In the genomic region with DNA sequence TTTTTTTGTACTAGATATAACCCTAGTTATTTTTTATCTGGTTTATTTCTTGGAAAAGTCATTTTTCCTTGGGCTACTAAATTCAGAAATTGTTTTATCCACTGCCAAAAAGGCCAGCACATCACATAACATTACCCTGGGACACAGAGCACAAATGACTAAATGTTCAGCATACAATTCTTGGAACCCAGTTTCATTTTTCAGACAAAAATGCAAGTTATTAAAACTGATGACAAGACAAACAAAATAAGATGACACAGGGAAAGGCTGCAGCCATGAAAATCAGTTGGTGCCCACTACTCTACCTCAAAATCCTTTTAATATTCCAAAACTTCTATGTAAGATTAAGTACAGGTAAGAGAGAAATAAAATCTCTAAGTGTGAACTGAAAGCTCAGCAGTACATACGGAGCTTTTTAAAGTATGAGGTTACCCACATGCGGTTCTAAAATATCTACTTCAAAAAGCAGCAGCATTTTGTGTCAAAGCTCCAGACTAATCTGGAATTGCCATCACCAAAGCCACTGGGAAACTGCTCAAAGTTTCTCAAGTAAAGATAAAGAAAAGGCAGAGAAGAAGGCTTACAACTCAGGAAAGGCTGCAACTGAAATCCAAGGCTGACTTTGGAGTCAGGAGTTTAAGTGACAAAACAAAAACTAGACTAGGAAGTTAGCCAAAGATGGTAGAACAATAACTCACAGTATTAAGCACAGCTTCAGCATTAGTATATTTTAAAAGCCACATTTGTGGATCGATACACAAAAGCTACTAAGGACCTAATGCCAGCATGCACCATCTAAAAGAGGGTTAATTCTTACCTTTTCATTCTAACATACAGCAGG, we compare ENCODE assay signal across 18 cellular contexts. TPM values are rescaled to one million over a fixed set of nuclear protein-coding genes. Genes with fewer than 3 reads are reported as not detected.
DNase-seq lines count a peak whose midpoint lies in the region; ATAC-seq and TF ChIP-seq lines count a peak whose summit lies in the region.
"Had no signal": no experiment of that assay in that cellular context is flagged by ENCODE, and none has a peak within 500 bp of the region (broad histone marks: within the 10 kb centered on the region; RNA-seq: fewer than 3 reads in every experiment).

No MANE protein-coding gene starts in this region.

- no peak overlapping the region for H3K4me3 ChIP-seq in Panc1 (ENCODE audit: low read depth in 2 of 2, low read length in 2 of 2)
- H3K4me3 ChIP-seq in skeletal muscle tissue (ENCODE audit: low read length in 3 of 3) = no peak overlapping the region
- H3K4me3 ChIP-seq: GM12878, skin epidermis, upper lobe of right lung had no signal

- POLR2A ChIA-PET in Panc1 (lab: Charles Lee) = interaction anchor here (0.7 kb wide), 1 partner anchor 142 kb away, joined by 7 read pairs; no protein-coding TSS in a partner anchor

- H3K27ac ChIP-seq in Panc1 (ENCODE audit: low read length) (peak overlapping the region; percentile 17; the same call in 1 of the 2 replicates), skeletal muscle tissue (ENCODE audit: low read depth, low read length) (peak overlapping the region; percentile 26)
- H3K27ac ChIP-seq: upper lobe of right lung had no signal

- in situ Hi-C loops in Panc1 (cut with HindIII; ENCODE audit: low pct_unique_long_range_greater_than_20kb, low sequenced_read_pairs) = no loop called here

- H3K36me3 ChIP-seq in Panc1 (ENCODE audit: control insufficient read depth, insufficient read depth, low read length) (peaks cover 9% of the 10 kb centered on the region), skeletal muscle tissue (ENCODE audit: control insufficient read depth in 3 of 3, insufficient read depth in 3 of 3, low read length in 3 of 3) (peaks cover 16 to 45% (median 39%) of the 10 kb centered on the region in 3 donors)

- H3K27me3 ChIP-seq in Panc1 (ENCODE audit: control insufficient read depth, insufficient read depth, low read length) (no peaks in the 10 kb centered on the region), skeletal muscle tissue (ENCODE audit: control insufficient read depth in 3 of 3, insufficient read depth in 3 of 3, low read length in 3 of 3) (no peaks in the 10 kb centered on the region)
- H3K27me3 ChIP-seq: upper lobe of right lung had no signal

- H3K4me1 ChIP-seq in Panc1 (ENCODE audit: control insufficient read depth, insufficient read depth, low read length) = no peaks in the 10 kb centered on the region; the same call in 1 of the 2 replicates
- H3K4me1 ChIP-seq in skeletal muscle tissue (ENCODE audit: control insufficient read depth in 3 of 3, insufficient read depth in 3 of 3, low read length in 3 of 3) = peaks cover 9 to 15% (median 11%) of the 10 kb centered on the region in 3 donors
- H3K4me1 ChIP-seq: upper lobe of right lung had no signal

- H3K4me3 Mint-ChIP-seq in activated CD8-positive, alpha-beta memory T cell treated with anti-CD3 and anti-CD28 coated beads, Interleukin-2, amount 10 ng/mL, durations not matched to agents 7 days and 5 days = no peak overlapping the region
- H3K4me3 Mint-ChIP-seq: H9, IgD-negative memory B cell had no signal

- DNase-seq in activated CD8-positive, alpha-beta memory T cell treated with anti-CD3 and anti-CD28 coated beads, Interleukin-2, amount 10 ng/mL, durations not matched to agents 7 days and 5 days = no peak
- no peak for DNase-seq in activated CD8-positive, alpha-beta memory T cell treated with anti-CD3 and anti-CD28 coated beads, Interleukin-2, amount 50 U/mL, for 4 hours
- DNase-seq in Panc1 (ENCODE audit: low read depth, low spot score) = no peak
- peak; percentile 15 for DNase-seq in dedifferentiated amniotic fluid mesenchymal stem cell (ENCODE audit: extremely low spot score)
- no peak for DNase-seq in NCI-H2196 treated with DMSO at 0.1 percent for 48 hours (lab: John Stamatoyannopoulos, UW; ENCODE audit: unreplicated experiment)
- DNase-seq: ACHN; H9; NCI-H1092; NK-92 treated with Interleukin-12 subunit alpha and Interleukin-12 subunit beta, amount 100 ng/mL, for 24 hours; upper lobe of right lung had no signal

- H3K9me3 Mint-ChIP-seq in activated CD8-positive, alpha-beta memory T cell treated with anti-CD3 and anti-CD28 coated beads, Interleukin-2, amount 10 ng/mL, durations not matched to agents 7 days and 5 days (ENCODE audit: low read depth) = no peaks in the 10 kb centered on the region
- H3K9me3 Mint-ChIP-seq: H9, IgD-negative memory B cell had no signal

- peak overlapping the region in 1 of 3 donors; percentile 63 for H3K9ac ChIP-seq in skeletal muscle tissue (ENCODE audit: low read depth in 1 of 3, low read length in 3 of 3)

- intact Hi-C loops in Panc1 (cut with micrococcal nuclease; ENCODE audit: unreplicated experiment) = no loop called here

- ATAC-seq in activated CD8-positive, alpha-beta memory T cell treated with anti-CD3 and anti-CD28 coated beads, Interleukin-2, amount 10 ng/mL, durations not matched to agents 7 days and 5 days = peak; percentile 47
- ATAC-seq in Panc1 (no peak), HG02973 (IDR thresholded peaks at IDR 0.05; ENCODE audit: unreplicated experiment) (no peak), HG03045 (IDR thresholded peaks at IDR 0.05; ENCODE audit: unreplicated experiment) (no peak)
- ATAC-seq: activated CD4-positive, CD25-positive, alpha-beta regulatory T cell treated with anti-CD3 and anti-CD28 coated beads, Interleukin-2, amount 50 U/mL, for 24 hours; GM12878; Right ventricle myocardium inferior; upper lobe of right lung had no signal

- no peak for TF ChIP-seq CTCF in Panc1 (IDR thresholded peaks at IDR 0.05)

- no peaks in the 10 kb centered on the region for H3K27me3 Mint-ChIP-seq in activated CD8-positive, alpha-beta memory T cell treated with anti-CD3 and anti-CD28 coated beads, Interleukin-2, amount 10 ng/mL, durations not matched to agents 7 days and 5 days
- H3K27me3 Mint-ChIP-seq: IgD-negative memory B cell had no signal

- H3K4me1 Mint-ChIP-seq in activated CD8-positive, alpha-beta memory T cell treated with anti-CD3 and anti-CD28 coated beads, Interleukin-2, amount 10 ng/mL, durations not matched to agents 7 days and 5 days = peaks cover 16% of the 10 kb centered on the region
- H3K4me1 Mint-ChIP-seq: H9, IgD-negative memory B cell had no signal

- no TSS peak for BruUV-seq in Panc1 (replicated peaks; lab: Mats Ljungman, UMichigan)

- H3K9me3 ChIP-seq in Panc1 (ENCODE audit: control insufficient read depth, insufficient read depth, low read depth, low read length) (no peaks in the 10 kb centered on the region), skeletal muscle tissue (ENCODE audit: control insufficient read depth in 3 of 3, low read length in 3 of 3) (no peaks in the 10 kb centered on the region)
- H3K9me3 ChIP-seq: upper lobe of right lung had no signal

- H3K27ac Mint-ChIP-seq in activated CD8-positive, alpha-beta memory T cell treated with anti-CD3 and anti-CD28 coated beads, Interleukin-2, amount 10 ng/mL, durations not matched to agents 7 days and 5 days = peak overlapping the region; percentile 66
- H3K27ac Mint-ChIP-seq: IgD-negative memory B cell had no signal

- CTCF ChIA-PET in activated CD8-positive, alpha-beta memory T cell treated with anti-CD3 and anti-CD28 coated beads, Interleukin-2, amount 10 ng/mL, durations not matched to agents 7 days and 5 days (lab: Charles Lee) = interaction anchor here (0.9 to 1.6 kb wide), 3 partner anchors 10 to 194 kb away, joined by 4 to 6 read pairs (median 5); no protein-coding TSS in a partner anchor
- CTCF ChIA-PET in Panc1 (lab: Charles Lee) = no interaction called here

- H3K36me3 Mint-ChIP-seq in activated CD8-positive, alpha-beta memory T cell treated with anti-CD3 and anti-CD28 coated beads, Interleukin-2, amount 10 ng/mL, durations not matched to agents 7 days and 5 days = peaks cover 49% of the 10 kb centered on the region

RNA-seq across cellular contexts. Expression of gene AP1G1, which starts 41.4 kb away (rescaled TPM):
- total RNA-seq in activated CD8-positive, alpha-beta memory T cell treated with anti-CD3 and anti-CD28 coated beads, Interleukin-2, amount 10 ng/mL, durations not matched to agents 7 days and 5 days = 10 to 100 TPM; 87.2 to 88.6 TPM
- total RNA-seq in Panc1 (2021; ENCODE audit: unreplicated experiment) = 63.8 TPM
- 27.3 TPM for polyA plus RNA-seq in Panc1 (2012; ENCODE audit: insufficient read length)
- 61.1 TPM for total RNA-seq in skeletal muscle tissue

RNA-seq across cellular contexts. Expression of gene PHLPP2, which starts 42.8 kb away (rescaled TPM):
- total RNA-seq in activated CD8-positive, alpha-beta memory T cell treated with anti-CD3 and anti-CD28 coated beads, Interleukin-2, amount 10 ng/mL, durations not matched to agents 7 days and 5 days = 1 to 10 TPM; 7.9 to 8.7 TPM
- total RNA-seq in Panc1 (2021; ENCODE audit: unreplicated experiment) (13.1 TPM), skeletal muscle tissue (8.9 TPM)
- polyA plus RNA-seq in Panc1 (2012; ENCODE audit: insufficient read length) = 4.8 TPM
